Comparison of ENCODE assay signal across 1 cellular context in the genomic region with DNA sequence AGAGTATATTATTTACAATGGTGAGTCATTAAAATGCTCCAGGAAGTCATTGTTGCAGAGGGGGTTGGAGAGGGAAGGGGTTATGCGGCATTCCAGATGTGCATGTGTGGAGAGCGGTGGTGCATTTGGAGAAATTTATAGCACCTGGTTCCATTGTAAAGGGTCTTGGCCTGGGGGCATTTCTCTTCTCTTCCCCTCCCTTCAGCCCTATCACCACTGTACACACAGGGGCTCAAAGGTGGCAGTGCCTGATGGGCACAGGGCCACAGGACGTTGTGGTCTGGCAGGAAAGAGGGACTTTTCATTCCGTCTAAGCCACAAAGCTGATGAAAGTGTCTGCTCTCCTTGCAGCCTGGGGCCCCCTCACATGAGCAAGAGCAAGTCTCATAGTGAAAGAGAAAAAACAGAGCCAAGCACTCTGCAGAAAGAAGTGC.
TF ChIP-seq lines count a peak whose summit lies in the region.

No MANE protein-coding gene starts in this region.

TF ChIP-seq in HepG2, 621 proteins besides CTCF, POLR2A, EP300 and RAD21 (continued from another document):
- TF ChIP-seq ELF4 (CRISPR knock-in tag; IDR thresholded peaks at IDR 0.05; ENCODE audit: borderline replicate concordance) (no peak), CBX5 (CRISPR knock-in tag; IDR thresholded peaks at IDR 0.05; ENCODE audit: borderline replicate concordance) (no peak)
